In genomic region chr14:66114071-66114470, GRCh38 we compare ENCODE assay signal across 33 cellular contexts.
"Had no signal": no experiment of that assay in that cellular context is flagged by ENCODE, and none has a peak within 500 bp of the region (broad histone marks: within the 10 kb centered on the region; RNA-seq: fewer than 3 reads in every experiment).

No MANE protein-coding gene starts in this region.

- ATAC-seq: activated CD4-positive, alpha-beta T cell treated with anti-CD3 and anti-CD28 coated beads for 36 hours; activated CD8-positive, alpha-beta memory T cell treated with anti-CD3 and anti-CD28 coated beads, Interleukin-2, amount 10 ng/mL, durations not matched to agents 7 days and 5 days; activated CD8-positive, alpha-beta T cell treated with anti-CD3 and anti-CD28 coated beads, Interleukin-2, amount 10 ng/mL, durations not matched to agents 7 days and 5 days; activated naive CD4-positive, alpha-beta T cell treated with anti-CD3 and anti-CD28 coated beads, Interleukin-2, amount 50 U/mL, for 72 hours; activated T-cell treated with anti-CD3 and anti-CD28 coated beads, Interleukin-2, amount 50 U/mL, for 72 hours; esophagus mucosa; T-cell had no signal

- H3K27ac ChIP-seq: ascending aorta, brain microvascular endothelial cell, coronary artery, dorsolateral prefrontal cortex, WERI-Rb-1 had no signal

- H3K36me3 Mint-ChIP-seq: activated CD4-positive, alpha-beta memory T cell treated with anti-CD3 and anti-CD28 coated beads for 36 hours; activated CD8-positive, alpha-beta memory T cell treated with anti-CD3 and anti-CD28 coated beads, Interleukin-2, amount 10 ng/mL, durations not matched to agents 7 days and 5 days; activated naive CD4-positive, alpha-beta T cell treated with anti-CD3 and anti-CD28 coated beads, Interleukin-2, amount 10 ng/mL, durations not matched to agents 7 days and 5 days; activated naive CD4-positive, alpha-beta T cell treated with anti-CD3 and anti-CD28 coated beads, Interleukin-2, amount 50 U/mL, for 72 hours; activated naive CD8-positive, alpha-beta T cell treated with anti-CD3 and anti-CD28 coated beads, Interleukin-2, amount 10 ng/mL, durations not matched to agents 7 days and 5 days; T-cell had no signal

- H3K27me3 ChIP-seq: ascending aorta, brain microvascular endothelial cell, dorsolateral prefrontal cortex had no signal

- H3K27ac Mint-ChIP-seq: activated CD4-positive, alpha-beta memory T cell treated with anti-CD3 and anti-CD28 coated beads for 36 hours; activated CD4-positive, alpha-beta T cell treated with anti-CD3 and anti-CD28 coated beads for 36 hours; activated CD4-positive, alpha-beta T cell treated with anti-CD3 and anti-CD28 coated beads, Interleukin-2, amount 10 ng/mL, durations not matched to agents 24 days and 14 days; activated CD8-positive, alpha-beta memory T cell treated with anti-CD3 and anti-CD28 coated beads, Interleukin-2, amount 10 ng/mL, durations not matched to agents 7 days and 5 days; activated CD8-positive, alpha-beta T cell treated with anti-CD3 and anti-CD28 coated beads, Interleukin-2, amount 10 ng/mL, durations not matched to agents 7 days and 5 days; activated naive CD4-positive, alpha-beta T cell treated with anti-CD3 and anti-CD28 coated beads, Interleukin-2, amount 10 ng/mL, durations not matched to agents 7 days and 5 days; activated naive CD4-positive, alpha-beta T cell treated with anti-CD3 and anti-CD28 coated beads, Interleukin-2, amount 50 U/mL, for 72 hours; activated naive CD8-positive, alpha-beta T cell treated with anti-CD3 and anti-CD28 coated beads, Interleukin-2, amount 10 ng/mL, durations not matched to agents 7 days and 5 days; activated T-cell treated with anti-CD3 and anti-CD28 coated beads, Interleukin-2, amount 50 U/mL, for 72 hours; dendritic cell treated with granulocyte-macrophage colony-stimulating factor and Interleukin-4, amounts not matched to agents 40 ng/mL and 50 ng/mL, for 4 days; endodermal cell; T-cell; T-helper 1 cell treated with Interleukin-12 subunit alpha and Interleukin-12 subunit beta and Interleukin-4 antibody, amounts not matched to agents 30 μg/mL and 1 μg/mL, for 36 hours; T-helper 2 cell treated with Interferon-gamma antibody and Interleukin-4, amounts not matched to agents 5 μg/mL and 100 μg/mL, for 36 hours had no signal

- DNase-seq: activated CD4-positive, alpha-beta memory T cell treated with anti-CD3 and anti-CD28 coated beads for 36 hours; activated CD4-positive, alpha-beta T cell treated with anti-CD3 and anti-CD28 coated beads for 36 hours; activated CD4-positive, alpha-beta T cell treated with anti-CD3 and anti-CD28 coated beads, Interleukin-2, amount 10 ng/mL, durations not matched to agents 24 days and 14 days; activated CD4-positive, CD25-positive, alpha-beta regulatory T cell; activated CD4-positive, CD25-positive, alpha-beta regulatory T cell treated with anti-CD3 and anti-CD28 coated beads, Interleukin-2, amount 50 U/mL, for 72 hours; activated CD8-positive, alpha-beta memory T cell treated with anti-CD3 and anti-CD28 coated beads, Interleukin-2, amount 10 ng/mL, durations not matched to agents 7 days and 5 days; activated CD8-positive, alpha-beta memory T cell treated with anti-CD3 and anti-CD28 coated beads, Interleukin-2, amount 50 U/mL, for 4 hours; activated CD8-positive, alpha-beta T cell treated with anti-CD3 and anti-CD28 coated beads, Interleukin-2, amount 10 ng/mL, durations not matched to agents 7 days and 5 days; activated gamma-delta T cell; activated naive CD4-positive, alpha-beta T cell; activated naive CD4-positive, alpha-beta T cell treated with anti-CD3 and anti-CD28 coated beads, Interleukin-2, amount 10 ng/mL, durations not matched to agents 7 days and 5 days; activated naive CD8-positive, alpha-beta T cell treated with anti-CD3 and anti-CD28 coated beads, Interleukin-2, amount 10 ng/mL, durations not matched to agents 7 days and 5 days; activated T-cell treated with anti-CD3 and anti-CD28 coated beads, Interleukin-2, amount 50 U/mL, for 1 hour; activated T-cell treated with anti-CD3 and anti-CD28 coated beads, Interleukin-2, amount 50 U/mL, for 72 hours; brain microvascular endothelial cell; dorsolateral prefrontal cortex; effector memory CD4-positive, alpha-beta T cell; endodermal cell; foreskin fibroblast; head of caudate nucleus; T-cell; T1000; WERI-Rb-1 had no signal

- H3K27me3 Mint-ChIP-seq: dendritic cell treated with granulocyte-macrophage colony-stimulating factor and Interleukin-4, amounts not matched to agents 40 ng/mL and 50 ng/mL, for 4 days had no signal

- H3K36me3 ChIP-seq: ascending aorta, brain microvascular endothelial cell, WERI-Rb-1 had no signal

- FAIRE-seq: bronchial epithelial cell, frontal cortex had no signal

- H3K9me3 ChIP-seq: ascending aorta had no signal

- H3K4me3 Mint-ChIP-seq: activated CD4-positive, alpha-beta memory T cell treated with anti-CD3 and anti-CD28 coated beads for 36 hours; activated CD4-positive, alpha-beta T cell treated with anti-CD3 and anti-CD28 coated beads for 36 hours; activated CD4-positive, alpha-beta T cell treated with anti-CD3 and anti-CD28 coated beads, Interleukin-2, amount 10 ng/mL, durations not matched to agents 24 days and 14 days; activated CD8-positive, alpha-beta memory T cell treated with anti-CD3 and anti-CD28 coated beads, Interleukin-2, amount 10 ng/mL, durations not matched to agents 7 days and 5 days; activated CD8-positive, alpha-beta T cell treated with anti-CD3 and anti-CD28 coated beads, Interleukin-2, amount 10 ng/mL, durations not matched to agents 7 days and 5 days; activated naive CD4-positive, alpha-beta T cell treated with anti-CD3 and anti-CD28 coated beads, Interleukin-2, amount 10 ng/mL, durations not matched to agents 7 days and 5 days; activated naive CD8-positive, alpha-beta T cell treated with anti-CD3 and anti-CD28 coated beads, Interleukin-2, amount 10 ng/mL, durations not matched to agents 7 days and 5 days; activated T-cell treated with anti-CD3 and anti-CD28 coated beads, Interleukin-2, amount 50 U/mL, for 72 hours; central memory CD8-positive, alpha-beta T cell; dendritic cell treated with granulocyte-macrophage colony-stimulating factor and Interleukin-4, amounts not matched to agents 40 ng/mL and 50 ng/mL, for 4 days; endodermal cell; T-cell; T-helper 1 cell treated with Interleukin-12 subunit alpha and Interleukin-12 subunit beta and Interleukin-4 antibody, amounts not matched to agents 30 μg/mL and 1 μg/mL, for 36 hours; T-helper 2 cell treated with Interferon-gamma antibody and Interleukin-4, amounts not matched to agents 5 μg/mL and 100 μg/mL, for 36 hours had no signal

- H3K4me1 Mint-ChIP-seq: activated CD4-positive, alpha-beta T cell treated with anti-CD3 and anti-CD28 coated beads for 36 hours; activated CD4-positive, alpha-beta T cell treated with anti-CD3 and anti-CD28 coated beads, Interleukin-2, amount 10 ng/mL, durations not matched to agents 24 days and 14 days; activated CD8-positive, alpha-beta memory T cell treated with anti-CD3 and anti-CD28 coated beads, Interleukin-2, amount 10 ng/mL, durations not matched to agents 7 days and 5 days; activated naive CD4-positive, alpha-beta T cell treated with anti-CD3 and anti-CD28 coated beads, Interleukin-2, amount 10 ng/mL, durations not matched to agents 7 days and 5 days; activated naive CD8-positive, alpha-beta T cell treated with anti-CD3 and anti-CD28 coated beads, Interleukin-2, amount 10 ng/mL, durations not matched to agents 7 days and 5 days; central memory CD8-positive, alpha-beta T cell; T-cell had no signal

- H3K9me3 Mint-ChIP-seq: activated CD4-positive, alpha-beta memory T cell treated with anti-CD3 and anti-CD28 coated beads for 36 hours; activated naive CD4-positive, alpha-beta T cell treated with anti-CD3 and anti-CD28 coated beads, Interleukin-2, amount 10 ng/mL, durations not matched to agents 7 days and 5 days; activated naive CD4-positive, alpha-beta T cell treated with anti-CD3 and anti-CD28 coated beads, Interleukin-2, amount 50 U/mL, for 72 hours; activated naive CD8-positive, alpha-beta T cell treated with anti-CD3 and anti-CD28 coated beads, Interleukin-2, amount 10 ng/mL, durations not matched to agents 7 days and 5 days; activated T-cell treated with anti-CD3 and anti-CD28 coated beads, Interleukin-2, amount 50 U/mL, for 72 hours; central memory CD8-positive, alpha-beta T cell; T-cell; T-helper 1 cell treated with Interleukin-12 subunit alpha and Interleukin-12 subunit beta and Interleukin-4 antibody, amounts not matched to agents 30 μg/mL and 1 μg/mL, for 36 hours; T-helper 2 cell treated with Interferon-gamma antibody and Interleukin-4, amounts not matched to agents 5 μg/mL and 100 μg/mL, for 36 hours had no signal

- H3K4me1 ChIP-seq: ascending aorta had no signal

- H3K4me3 ChIP-seq: ascending aorta, coronary artery, dorsolateral prefrontal cortex had no signal
